ENCODE assay signal across 9 cellular contexts in genomic region chr1:52006081-52006553, GRCh38. TPM values are rescaled to one million over a fixed set of nuclear protein-coding genes. Genes with fewer than 3 reads are reported as not detected.
DNase-seq lines count a peak whose midpoint lies in the region; ATAC-seq and TF ChIP-seq lines count a peak whose summit lies in the region.
"Not testable (repeated sequence)": the region's sequence is repeated elsewhere in the genome, so short reads cannot be mapped to it uniquely, and the experiment has no call there.
"Had no signal": no experiment of that assay in that cellular context is flagged by ENCODE, and none has a peak within 500 bp of the region (broad histone marks: within the 10 kb centered on the region; RNA-seq: fewer than 3 reads in every experiment).

No MANE protein-coding gene starts in this region.

- H3K79me2 ChIP-seq in ACC112 (ENCODE audit: control insufficient read depth, insufficient read depth, low read length, unreplicated experiment); OCI-LY3 (ENCODE audit: low read length); fibroblast of lung (ENCODE audit: control insufficient read depth, insufficient read depth, low read length); neural progenitor cell (ENCODE audit: low read depth): not testable (repeated sequence)

- not testable (repeated sequence) for H3K36me3 ChIP-seq in ACC112 (ENCODE audit: insufficient read depth, low read length); OCI-LY3 (replicated peaks; ENCODE audit: low read depth, low read length); body of pancreas (replicated peaks in 1 of 2; ENCODE audit: insufficient read depth in 1 of 2, low read depth in 2 of 2); fibroblast of lung (ENCODE audit: control insufficient read depth, insufficient read depth, low read length); neural progenitor cell; skeletal muscle satellite cell (ENCODE audit: insufficient read depth, low read length)

- H3K27ac Mint-ChIP-seq in HFFc6 = peak overlapping the region; percentile 97
- not testable (repeated sequence) for H3K27ac Mint-ChIP-seq in neural progenitor cell

- not testable (repeated sequence) for H3K9me3 Mint-ChIP-seq in HFFc6, neural progenitor cell

- ATAC-seq in body of pancreas = not testable (repeated sequence)

- H3F3A ChIP-seq in neural progenitor cell (ENCODE audit: low read depth) = peaks cover 26% of the 10 kb centered on the region

- H3K4me3 ChIP-seq in ACC112 (ENCODE audit: low read depth, low read length); body of pancreas; fibroblast of lung (replicated peaks in 1 of 4; ENCODE audit: control extremely low read depth in 1 of 4, insufficient read depth in 1 of 4, low read depth in 3 of 4, low read length in 4 of 4): not testable (repeated sequence)
- H3K4me3 ChIP-seq in OCI-LY3 (ENCODE audit: low read length) = peak overlapping the region; percentile 58
- H3K4me3 ChIP-seq in neural progenitor cell = peak overlapping the region; percentile 26
- H3K4me3 ChIP-seq in skeletal muscle satellite cell (ENCODE audit: low read length) = peak overlapping the region; percentile 32

- not testable (repeated sequence) for TF ChIP-seq POLR2A in body of pancreas (IDR thresholded peaks at IDR 0.05)

- H3K27ac ChIP-seq in ACC112 (ENCODE audit: low read depth, low read length) (peak overlapping the region; percentile 45; the same call in 1 of the 2 replicates), body of pancreas (peak overlapping the region in 3 of 4 donors; percentile 54 to 74 (median 65)), fibroblast of lung (ENCODE audit: insufficient read depth, low read length) (peak overlapping the region; percentile 56)
- not testable (repeated sequence) for H3K27ac ChIP-seq in OCI-LY3 (ENCODE audit: low read length); neural progenitor cell

- H3K4me3 Mint-ChIP-seq in HFFc6 = peak overlapping the region; percentile 61
- H3K4me3 Mint-ChIP-seq in neural progenitor cell = not testable (repeated sequence)

- not testable (repeated sequence) for H3K36me3 Mint-ChIP-seq in HFFc6 (ENCODE audit: low read depth); neural progenitor cell

- DNase-seq in HFFc6; body of pancreas; fibroblast of lung (ENCODE audit: low read depth in 2 of 2): not testable (repeated sequence)
- DNase-seq in kidney glomerular epithelial cell (lab: John Stamatoyannopoulos, UW) (peak; percentile 81), neural progenitor cell (ENCODE audit: low spot score) (peak; percentile 13)

- H4K20me1 ChIP-seq in OCI-LY3 (ENCODE audit: insufficient read depth, low read length); fibroblast of lung (ENCODE audit: control insufficient read depth, extremely low read depth, insufficient read depth, low read length); neural progenitor cell (ENCODE audit: low read depth): not testable (repeated sequence)

- H3K9me3 ChIP-seq in OCI-LY3 (ENCODE audit: insufficient read depth, low read length); body of pancreas; fibroblast of lung (ENCODE audit: control insufficient read depth, insufficient read depth, low read depth, low read length); neural progenitor cell (ENCODE audit: low read depth); skeletal muscle satellite cell (replicated peaks; ENCODE audit: low read length): not testable (repeated sequence)

- peaks cover 15% of the 10 kb centered on the region for H3K4me1 ChIP-seq in ACC112 (ENCODE audit: control insufficient read depth, insufficient read depth, low read length, unreplicated experiment)
- peaks cover 22% of the 10 kb centered on the region for H3K4me1 ChIP-seq in OCI-LY3 (ENCODE audit: low read length)
- peaks cover 36% of the 10 kb centered on the region for H3K4me1 ChIP-seq in body of pancreas
- not testable (repeated sequence) for H3K4me1 ChIP-seq in fibroblast of lung (ENCODE audit: control insufficient read depth, extremely low read depth, insufficient read depth, low read length)
- peaks cover 17% of the 10 kb centered on the region for H3K4me1 ChIP-seq in neural progenitor cell
- peaks cover 25% of the 10 kb centered on the region for H3K4me1 ChIP-seq in skeletal muscle satellite cell (ENCODE audit: control insufficient read depth, insufficient read depth, low read length)

- H3K27me3 ChIP-seq in ACC112 (ENCODE audit: insufficient read depth, low read length); OCI-LY3 (ENCODE audit: low read depth, low read length); body of pancreas; fibroblast of lung (ENCODE audit: control insufficient read depth, insufficient read depth, low read length); neural progenitor cell; skeletal muscle satellite cell (ENCODE audit: control insufficient read depth, insufficient read depth, low read length): not testable (repeated sequence)

- peak overlapping the region; percentile 73 for H2AFZ ChIP-seq in ACC112 (ENCODE audit: low read length, unreplicated experiment)
- H2AFZ ChIP-seq in OCI-LY3 (ENCODE audit: low read depth, low read length); fibroblast of lung (ENCODE audit: low read length); neural progenitor cell (replicated peaks): not testable (repeated sequence)

- WGBS in body of pancreas, 2 donors = 24 to 30% methylated on average over 5 of the region's 5 CpGs

- not testable (repeated sequence) for H3K9ac ChIP-seq in OCI-LY3 (ENCODE audit: low read length); fibroblast of lung (ENCODE audit: insufficient read depth, low read length); neural progenitor cell
- peak overlapping the region; percentile 80 for H3K9ac ChIP-seq in skeletal muscle satellite cell (ENCODE audit: low read depth, low read length)

- intact Hi-C loops in body of pancreas (cut with DNase I) = not testable (repeated sequence)

- H3K27me3 Mint-ChIP-seq in HFFc6 (ENCODE audit: insufficient read depth) = not testable (repeated sequence)
- H3K27me3 Mint-ChIP-seq in neural progenitor cell (ENCODE audit: insufficient read depth, low read depth) = peaks cover 17% of the 10 kb centered on the region

- H3K4me1 Mint-ChIP-seq in HFFc6 (ENCODE audit: low read depth) (peaks cover 43% of the 10 kb centered on the region), neural progenitor cell (peaks cover 19% of the 10 kb centered on the region)

- H3K4me2 ChIP-seq in OCI-LY3 (ENCODE audit: low read length) (peak overlapping the region; percentile 73), neural progenitor cell (peak overlapping the region; percentile 67), skeletal muscle satellite cell (ENCODE audit: low read length) (peak overlapping the region; percentile 71)
- H3K4me2 ChIP-seq in fibroblast of lung (ENCODE audit: extremely low read depth, insufficient read depth, low read length) = not testable (repeated sequence)

- TF ChIP-seq CTCF in HFFc6 (IDR thresholded peaks at IDR 0.05); OCI-LY3 (IDR thresholded peaks at IDR 0.05; ENCODE audit: low read depth, low read length); body of pancreas (IDR thresholded peaks at IDR 0.05); fibroblast of lung (conservative IDR thresholded peaks at IDR 0.05 in 1 of 2, IDR thresholded peaks at IDR 0.05 in 1 of 2; ENCODE audit: low read depth in 1 of 2, low read length in 2 of 2); neural progenitor cell (IDR thresholded peaks at IDR 0.05): not testable (repeated sequence)

RNA-seq across cellular contexts. Expression of gene RAB3B, which starts 15.6 kb away (rescaled TPM):
- total RNA-seq in HFFc6 (2021; fragmentation: NEBNext Ultra II Directional; extraction: Animal tissue kit (Norgen Biotek cat#: 25700)) = 100 to 1,000 TPM; 138 to 174 (median 157) TPM
- 1 to 10 TPM; 1.3 to 2.9 TPM for total RNA-seq in body of pancreas
- total RNA-seq in fibroblast of lung = 7.2 and 36.5 TPM in 2 replicates
- 45.2 and 51.6 TPM in 2 replicates for polyA plus RNA-seq in fibroblast of lung
- polyA plus RNA-seq in fibroblast of lung (2012) = 44.9 and 62.5 TPM in 2 replicates
- 69.9 and 98.4 TPM in 2 replicates for polyA minus RNA-seq in fibroblast of lung (ENCODE audit: low replicate concordance)
- 19.3 and 20.4 TPM in 2 replicates for total RNA-seq in neural progenitor cell (ENCODE audit: low replicate concordance)
- 2.3 and 5.7 TPM in 2 replicates for total RNA-seq in skeletal muscle satellite cell (2012; rRNA removed)
- total RNA-seq: CD4-positive, CD25-positive, alpha-beta regulatory T cell had no signal
- polyA plus RNA-seq: CD4-positive, CD25-positive, alpha-beta regulatory T cell had no signal

RNA-seq across cellular contexts. Expression of gene KTI12, which starts 27.5 kb away (rescaled TPM):
- 10 to 100 TPM; 12.5 to 16.0 (median 14.3) TPM for total RNA-seq in HFFc6 (2021; fragmentation: NEBNext Ultra II Directional; extraction: Animal tissue kit (Norgen Biotek cat#: 25700))
- 1 to 10 TPM; 7.6 to 8.8 TPM for total RNA-seq in body of pancreas
- 6.9 and 7.8 TPM in 2 replicates for total RNA-seq in fibroblast of lung
- polyA plus RNA-seq in fibroblast of lung = 11.8 and 14.5 TPM in 2 replicates
- polyA plus RNA-seq in fibroblast of lung (2012) = 10.7 and 15.4 TPM in 2 replicates
- polyA minus RNA-seq in fibroblast of lung (ENCODE audit: low replicate concordance) = 4.4 and 7.1 TPM in 2 replicates
- total RNA-seq in neural progenitor cell (ENCODE audit: low replicate concordance) = 3.5 and 7.3 TPM in 2 replicates
- total RNA-seq in skeletal muscle satellite cell (2012; rRNA removed) = 16.2 and 17.2 TPM in 2 replicates

RNA-seq across cellular contexts. Expression of gene TXNDC12, which starts 48.9 kb away (rescaled TPM):
- 10 to 100 TPM; 61.4 to 72.0 (median 68.7) TPM for total RNA-seq in HFFc6 (2021; fragmentation: NEBNext Ultra II Directional; extraction: Animal tissue kit (Norgen Biotek cat#: 25700))
- total RNA-seq in body of pancreas = 10 to 100 TPM; 25.7 to 38.7 TPM
- 34.5 and 34.7 TPM in 2 replicates for total RNA-seq in fibroblast of lung
- polyA plus RNA-seq in fibroblast of lung = 30.8 and 32.4 TPM in 2 replicates
- polyA plus RNA-seq in fibroblast of lung (2012) = 36.0 and 39.0 TPM in 2 replicates
- polyA minus RNA-seq in fibroblast of lung (ENCODE audit: low replicate concordance) = 5.8 and 6.6 TPM in 2 replicates
- total RNA-seq in neural progenitor cell (ENCODE audit: low replicate concordance) = 64.5 and 75.3 TPM in 2 replicates
- 46.9 and 53.5 TPM in 2 replicates for total RNA-seq in skeletal muscle satellite cell (2012; rRNA removed)

RNA-seq across cellular contexts. Expression of gene BTF3L4, which starts 50.0 kb away (rescaled TPM):
- 10 to 100 TPM; 45.7 to 52.9 (median 49.6) TPM for total RNA-seq in HFFc6 (2021; fragmentation: NEBNext Ultra II Directional; extraction: Animal tissue kit (Norgen Biotek cat#: 25700))
- total RNA-seq in body of pancreas (10 to 100 TPM; 23.1 to 26.5 TPM), fibroblast of lung (55.5 and 63.2 TPM in 2 replicates), neural progenitor cell (ENCODE audit: low replicate concordance) (174 and 288 TPM in 2 replicates)
- 70.0 and 73.3 TPM in 2 replicates for polyA plus RNA-seq in fibroblast of lung
- 49.5 and 51.0 TPM in 2 replicates for polyA plus RNA-seq in fibroblast of lung (2012)
- polyA minus RNA-seq in fibroblast of lung (ENCODE audit: low replicate concordance) = 2.1 and 4.5 TPM in 2 replicates
- total RNA-seq in skeletal muscle satellite cell (2012; rRNA removed) = 57.7 and 64.1 TPM in 2 replicates
